In genomic region chr14:102795060-102795925, GRCh38 we compare ENCODE assay signal across 8 cellular contexts. TPM values are rescaled to one million over a fixed set of nuclear protein-coding genes. Genes with fewer than 3 reads are reported as not detected.
DNase-seq lines count a peak whose midpoint lies in the region; ATAC-seq and TF ChIP-seq lines count a peak whose summit lies in the region.

No MANE protein-coding gene starts in this region.

- no peaks in the 10 kb centered on the region for H3K9me3 ChIP-seq in adrenal gland (replicated peaks in 1 of 3)

- no peak for TF ChIP-seq CTCF in adrenal gland (IDR thresholded peaks at IDR 0.05)

- intact Hi-C loops in adrenal gland (cut with DNase I), result no loop called here

- H3K4me3 Mint-ChIP-seq in stimulated activated naive B cell treated with anti-CD40 and anti-IgM and Interleukin-4, amounts not matched to agents 10 μg/mL and 1 μg/mL and 100 μg/mL, for 72 hours, result no peak overlapping the region

- peak; percentile 53 to 58 for ATAC-seq in stimulated activated naive B cell treated with anti-CD40 and anti-IgM and Interleukin-4, amounts not matched to agents 10 μg/mL and 1 μg/mL and 100 μg/mL, for 72 hours (replicated peaks)
- ATAC-seq in GM21381 (IDR thresholded peaks at IDR 0.05; ENCODE audit: unreplicated experiment) (no peak), GM19035 (IDR thresholded peaks at IDR 0.05; ENCODE audit: unreplicated experiment) (no peak)

- H3K4me1 ChIP-seq in adrenal gland (replicated peaks in 1 of 2), result peaks cover 6 to 9% of the 10 kb centered on the region in 2 donors

- H3K27ac ChIP-seq in adrenal gland, result peak overlapping the region in 1 of 5 donors; percentile 48

- no peak overlapping the region for H3K4me3 ChIP-seq in adrenal gland

- no peaks in the 10 kb centered on the region for H3K27me3 Mint-ChIP-seq in stimulated activated naive B cell treated with anti-CD40 and anti-IgM and Interleukin-4, amounts not matched to agents 10 μg/mL and 1 μg/mL and 100 μg/mL, for 72 hours

- no peak for TF ChIP-seq POLR2A in adrenal gland (IDR thresholded peaks at IDR 0.05)

- H3K36me3 ChIP-seq in adrenal gland (replicated peaks in 1 of 2), result no peaks in the 10 kb centered on the region

- no peaks in the 10 kb centered on the region for H3K27me3 ChIP-seq in adrenal gland

- H3K4me1 Mint-ChIP-seq in stimulated activated naive B cell treated with anti-CD40 and anti-IgM and Interleukin-4, amounts not matched to agents 10 μg/mL and 1 μg/mL and 100 μg/mL, for 72 hours, result peaks cover 44 to 85% of the 10 kb centered on the region in 2 donors

- peak; percentile 32 for DNase-seq in activated naive CD4-positive, alpha-beta T cell treated with Interleukin-2 at 50 U/mL for 16 hours
- no peak for DNase-seq in activated naive CD4-positive, alpha-beta T cell (lab: John Stamatoyannopoulos, UW)
- peak; percentile 40 for DNase-seq in NCI-H2107 (lab: John Stamatoyannopoulos, UW)
- DNase-seq in adrenal gland, result peak; percentile 33 to 76 (median 58)
- peak; percentile 26 for DNase-seq in iPS-NIHi7 (ENCODE audit: extremely low spot score)
- no peak for DNase-seq in stimulated activated naive B cell treated with anti-CD40 and anti-IgM and Interleukin-4, amounts not matched to agents 10 μg/mL and 1 μg/mL and 100 μg/mL, for 72 hours

- H3K27ac Mint-ChIP-seq in stimulated activated naive B cell treated with anti-CD40 and anti-IgM and Interleukin-4, amounts not matched to agents 10 μg/mL and 1 μg/mL and 100 μg/mL, for 72 hours, result peak overlapping the region; percentile 56

- H3K9me3 Mint-ChIP-seq in stimulated activated naive B cell treated with anti-CD40 and anti-IgM and Interleukin-4, amounts not matched to agents 10 μg/mL and 1 μg/mL and 100 μg/mL, for 72 hours, result peaks cover 4 to 6% of the 10 kb centered on the region in 2 donors

- WGBS in adrenal gland, 4 donors, result 46 to 52% (median 50%) methylated on average over 2 of the region's 2 CpGs

- peaks cover 42 to 59% of the 10 kb centered on the region in 2 donors for H3K36me3 Mint-ChIP-seq in stimulated activated naive B cell treated with anti-CD40 and anti-IgM and Interleukin-4, amounts not matched to agents 10 μg/mL and 1 μg/mL and 100 μg/mL, for 72 hours

RNA-seq across cellular contexts. Expression of gene TRAF3, which starts 18.0 kb away (rescaled TPM):
- total RNA-seq in adrenal gland, result 10 to 100 TPM in 6 of 8 donors, 1 to 10 TPM in 2; 8.6 to 14.5 (median 11.8) TPM
- polyA plus RNA-seq in adrenal gland, result 1 to 10 TPM; 3.7 to 9.3 (median 5.1) TPM

Comparison
In these comparisons a context has a peak if more than half of its experiments do, and no peak if none do; other contexts are left out.
1. DNase-seq: peak in activated naive CD4-positive, alpha-beta T cell treated with Interleukin-2 at 50 U/mL for 16 hours (single experiment), NCI-H2107 (single experiment), adrenal gland (7 of 7) and iPS-NIHi7 (single experiment); none in activated naive CD4-positive, alpha-beta T cell (0 of 4) and stimulated activated naive B cell treated with anti-CD40 and anti-IgM and Interleukin-4, amounts not matched to agents 10 μg/mL and 1 μg/mL and 100 μg/mL, for 72 hours (single experiment).
2. ATAC-seq: peak in stimulated activated naive B cell treated with anti-CD40 and anti-IgM and Interleukin-4, amounts not matched to agents 10 μg/mL and 1 μg/mL and 100 μg/mL, for 72 hours (2 of 2); none in GM21381 (single experiment) and GM19035 (single experiment).